8 cellular contexts compared by ENCODE assay signal in genomic region chr3:32816439-32817194, GRCh38. TPM values are rescaled to one million over a fixed set of nuclear protein-coding genes. Genes with fewer than 3 reads are reported as not detected.
DNase-seq lines count a peak whose midpoint lies in the region; ATAC-seq and TF ChIP-seq lines count a peak whose summit lies in the region.

No MANE protein-coding gene starts in this region.

- peaks cover 32% of the 10 kb centered on the region for H3K4me1 Mint-ChIP-seq in activated CD8-positive, alpha-beta memory T cell treated with anti-CD3 and anti-CD28 coated beads, Interleukin-2, amount 10 ng/mL, durations not matched to agents 7 days and 5 days

- H3K9me3 ChIP-seq in heart right ventricle, result no peaks in the 10 kb centered on the region

- H3K4me1 ChIP-seq in heart right ventricle, result peaks cover 3 to 32% (median 15%) of the 10 kb centered on the region in 9 donors

- intact Hi-C loops in heart right ventricle (cut with DNase I) (no loop called here), sciatic nerve (cut with DNase I) (no loop called here)

- ATAC-seq in GM19324 (IDR thresholded peaks at IDR 0.05; ENCODE audit: low FRiP score, unreplicated experiment), result peak; percentile 29
- no peak for ATAC-seq in activated CD8-positive, alpha-beta memory T cell treated with anti-CD3 and anti-CD28 coated beads, Interleukin-2, amount 10 ng/mL, durations not matched to agents 7 days and 5 days
- ATAC-seq in heart right ventricle, result no peak
- no peak for ATAC-seq in sciatic nerve

- peak overlapping the region; percentile 61 for H3K4me3 Mint-ChIP-seq in activated CD8-positive, alpha-beta memory T cell treated with anti-CD3 and anti-CD28 coated beads, Interleukin-2, amount 10 ng/mL, durations not matched to agents 7 days and 5 days

- TF ChIP-seq CTCF in AG09309 (IDR thresholded peaks at IDR 0.05; ENCODE audit: control insufficient read depth, insufficient read depth, low read depth, low read length, missing control alignments), result no peak
- no peak for TF ChIP-seq CTCF in heart right ventricle (IDR thresholded peaks at IDR 0.05)

- 0 to 1% methylated on average over 77 to 78 of the region's 78 CpGs for WGBS in heart right ventricle, 2 donors

- CTCF ChIA-PET in activated CD8-positive, alpha-beta memory T cell treated with anti-CD3 and anti-CD28 coated beads, Interleukin-2, amount 10 ng/mL, durations not matched to agents 7 days and 5 days (lab: Charles Lee), result interaction anchor here (1.0 to 1.1 kb wide), 2 partner anchors 37 to 86 kb away, joined by 3 read pairs; no protein-coding TSS in a partner anchor

- H3K4me3 ChIP-seq in AG09309 (ENCODE audit: control insufficient read depth, low read depth, low read length) (peak overlapping the region; percentile 22), heart right ventricle (peak overlapping the region in 9 of 10 donors; percentile 26 to 59 (median 50))

- H3K27ac ChIP-seq in heart right ventricle, result no peak overlapping the region

- peaks cover 1% of the 10 kb centered on the region for H3K36me3 Mint-ChIP-seq in activated CD8-positive, alpha-beta memory T cell treated with anti-CD3 and anti-CD28 coated beads, Interleukin-2, amount 10 ng/mL, durations not matched to agents 7 days and 5 days

- no peak overlapping the region for H3K27ac Mint-ChIP-seq in activated CD8-positive, alpha-beta memory T cell treated with anti-CD3 and anti-CD28 coated beads, Interleukin-2, amount 10 ng/mL, durations not matched to agents 7 days and 5 days

- H3K27me3 ChIP-seq in heart right ventricle, result peaks cover 23 to 72% (median 56%) of the 10 kb centered on the region in 7 donors

- no peaks in the 10 kb centered on the region for H3K9me3 Mint-ChIP-seq in activated CD8-positive, alpha-beta memory T cell treated with anti-CD3 and anti-CD28 coated beads, Interleukin-2, amount 10 ng/mL, durations not matched to agents 7 days and 5 days (ENCODE audit: low read depth)

- H3K27me3 Mint-ChIP-seq in activated CD8-positive, alpha-beta memory T cell treated with anti-CD3 and anti-CD28 coated beads, Interleukin-2, amount 10 ng/mL, durations not matched to agents 7 days and 5 days, result peaks cover 73% of the 10 kb centered on the region

- no peaks in the 10 kb centered on the region for H3K36me3 ChIP-seq in heart right ventricle

- no peak for DNase-seq in AG09309 (ENCODE audit: low read depth)
- peak; percentile 43 for DNase-seq in activated CD8-positive, alpha-beta memory T cell treated with anti-CD3 and anti-CD28 coated beads, Interleukin-2, amount 10 ng/mL, durations not matched to agents 7 days and 5 days
- no peak for DNase-seq in heart right ventricle
- DNase-seq in putamen (ENCODE audit: low spot score), result peak; percentile 39
- no peak for DNase-seq in cortex of kidney (lab: John Stamatoyannopoulos, UW)
- DNase-seq in sciatic nerve (ENCODE audit: low spot score), result no peak
- no peak for DNase-seq in NK-92 (lab: John Stamatoyannopoulos, UW; ENCODE audit: unreplicated experiment)

RNA-seq across cellular contexts. Expression of gene TRIM71, which starts 1.2 kb away (rescaled TPM):
- under 1 TPM in 1 of 2 experiments, not detected in 1; 0.09 TPM for total RNA-seq in activated CD8-positive, alpha-beta memory T cell treated with anti-CD3 and anti-CD28 coated beads, Interleukin-2, amount 10 ng/mL, durations not matched to agents 7 days and 5 days
- total RNA-seq in heart right ventricle, result under 1 TPM in 1 of 10 donors, not detected in 9; 0.07 TPM
- not detected for polyA plus RNA-seq in heart right ventricle
- 0.40 TPM for total RNA-seq in sciatic nerve

Comparison
In these comparisons a context has a peak if more than half of its experiments do, and no peak if none do; other contexts are left out.
1. DNase-seq: peak in activated CD8-positive, alpha-beta memory T cell treated with anti-CD3 and anti-CD28 coated beads, Interleukin-2, amount 10 ng/mL, durations not matched to agents 7 days and 5 days (single experiment) and putamen (single experiment); none in AG09309 (single experiment), heart right ventricle (0 of 2), cortex of kidney (single experiment), sciatic nerve (single experiment) and NK-92 (single experiment).